ENCODE assay signal across 1 cellular context in the genomic region with DNA sequence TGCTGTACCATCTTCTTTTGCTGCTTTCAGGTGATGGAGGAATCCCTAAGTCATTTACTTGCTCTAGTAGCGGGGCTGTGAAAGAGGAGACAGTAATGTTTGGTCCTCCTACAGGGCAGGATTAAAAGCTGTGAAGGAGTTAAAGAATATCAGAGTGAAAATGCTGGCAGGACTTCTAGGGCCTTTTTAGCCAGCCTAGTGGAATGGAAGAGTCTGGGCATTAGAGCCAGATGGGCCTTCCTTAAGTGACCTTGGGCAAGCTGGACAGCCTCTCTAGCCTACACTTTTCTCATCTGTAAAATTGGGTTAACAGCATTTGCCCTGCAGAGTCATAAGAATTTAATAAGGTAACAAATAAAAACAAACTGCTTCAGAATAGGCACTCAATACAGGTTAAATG.
TF ChIP-seq lines count a peak whose summit lies in the region.

No MANE protein-coding gene starts in this region.

TF ChIP-seq in H1, 55 proteins besides CTCF, POLR2A, EP300 and RAD21:
- no peak for TF ChIP-seq KDM5A (IDR thresholded peaks at IDR 0.05; ENCODE audit: low read length)
TF ChIP-seq in H1: peak in this region for 0.
